In genomic region chr9:108552459-108553040, GRCh38 we compare ENCODE assay signal across 12 cellular contexts.
DNase-seq lines count a peak whose midpoint lies in the region; ATAC-seq and TF ChIP-seq lines count a peak whose summit lies in the region.
"Had no signal": no experiment of that assay in that cellular context is flagged by ENCODE, and none has a peak within 500 bp of the region (broad histone marks: within the 10 kb centered on the region; RNA-seq: fewer than 3 reads in every experiment).

No MANE protein-coding gene starts in this region.

- H3K27ac ChIP-seq in colonic mucosa (no peak overlapping the region), trophoblast cell (ENCODE audit: low read depth, low read length) (no peak overlapping the region)

- H4K91ac ChIP-seq in trophoblast cell (ENCODE audit: low read depth, low read length) = no peak overlapping the region

- H2BK120ac ChIP-seq in trophoblast cell (ENCODE audit: insufficient read depth, low read length, poor library complexity) = no peak overlapping the region

- no peaks in the 10 kb centered on the region for H3K27me3 ChIP-seq in colonic mucosa
- no peaks in the 10 kb centered on the region for H3K27me3 ChIP-seq in trophoblast cell (ENCODE audit: insufficient read depth, low read length)

- H2BK12ac ChIP-seq in trophoblast cell (ENCODE audit: low read length) = no peak overlapping the region

- H3K4me2 ChIP-seq in trophoblast cell (ENCODE audit: low read length) = no peak overlapping the region

- H3K23ac ChIP-seq in trophoblast cell (ENCODE audit: low read length) = no peak overlapping the region

- no peak overlapping the region for H2BK5ac ChIP-seq in trophoblast cell (ENCODE audit: low read depth, low read length, poor library complexity)

- H3K4me3 ChIP-seq in colonic mucosa = no peak overlapping the region
- H3K4me3 ChIP-seq in trophoblast cell (ENCODE audit: low read depth, low read length) = no peak overlapping the region

- peak; percentile 45; the same call in 1 of the 2 replicates for TF ChIP-seq EP300 in Ishikawa (IDR thresholded peaks at IDR 0.05; ENCODE audit: borderline replicate concordance)

- H3K4me1 ChIP-seq in colonic mucosa = no peaks in the 10 kb centered on the region
- no peaks in the 10 kb centered on the region for H3K4me1 ChIP-seq in trophoblast cell (ENCODE audit: control insufficient read depth in 1 of 2, insufficient read depth in 2 of 2, low read length in 2 of 2)

- H4K8ac ChIP-seq in trophoblast cell (ENCODE audit: low read depth, low read length) = no peak overlapping the region

- TF ChIP-seq RAD21 in Ishikawa (IDR thresholded peaks at IDR 0.05; ENCODE audit: low read depth) = no peak

- no peak overlapping the region for H2AK5ac ChIP-seq in trophoblast cell (ENCODE audit: low read length)

- H3K36me3 ChIP-seq in colonic mucosa (no peaks in the 10 kb centered on the region), trophoblast cell (ENCODE audit: control insufficient read depth in 1 of 2, insufficient read depth in 2 of 2, low read length in 2 of 2) (no peaks in the 10 kb centered on the region)

- TF ChIP-seq CTCF in colonic mucosa (IDR thresholded peaks at IDR 0.05) = no peak

- H3K9me3 ChIP-seq in colonic mucosa (no peaks in the 10 kb centered on the region), trophoblast cell (ENCODE audit: insufficient read depth, low read depth, low read length) (no peaks in the 10 kb centered on the region)

- no peak overlapping the region for H4K12ac ChIP-seq in trophoblast cell (ENCODE audit: low read depth, low read length)

- peak; percentile 39 for DNase-seq in ELR (ENCODE audit: low read depth)
- peak; percentile 41 for DNase-seq in colonic mucosa
- peak; percentile 47 to 52 for DNase-seq in trophoblast cell
- DNase-seq in AML-193 (lab: John Stamatoyannopoulos, UW) = no peak
- no peak for DNase-seq in C1 segment of cervical spinal cord (lab: John Stamatoyannopoulos, UW)
- no peak for DNase-seq in COLO829 (ENCODE audit: low spot score)
- DNase-seq: activated T-cell treated with anti-CD3 and anti-CD28 coated beads, Interleukin-2, amount 50 U/mL, for 24 hours; effector memory CD4-positive, alpha-beta T cell; NCI-H1092 treated with DMSO at 0.1 percent for 48 hours had no signal

- no peak for ATAC-seq in GM21423 (IDR thresholded peaks at IDR 0.05; ENCODE audit: unreplicated experiment)
- ATAC-seq: activated CD4-positive, CD25-positive, alpha-beta regulatory T cell treated with anti-CD3 and anti-CD28 coated beads, Interleukin-2, amount 50 U/mL, for 24 hours had no signal

- H3K9ac ChIP-seq in colonic mucosa (ENCODE audit: low read depth in 2 of 2, low read length in 2 of 2) = no peak overlapping the region
- no peak overlapping the region for H3K9ac ChIP-seq in trophoblast cell (ENCODE audit: low read length)

- no peak overlapping the region for H3K14ac ChIP-seq in trophoblast cell (ENCODE audit: low read length)

- H3K79me2 ChIP-seq in trophoblast cell (ENCODE audit: control insufficient read depth, insufficient read depth, low read length, poor library complexity) = no peaks in the 10 kb centered on the region

- H3K4ac ChIP-seq in trophoblast cell (ENCODE audit: low read depth, low read length) = no peak overlapping the region

- H3K79me1 ChIP-seq in trophoblast cell (ENCODE audit: low read length) = no peaks in the 10 kb centered on the region

- no peak overlapping the region for H3K18ac ChIP-seq in trophoblast cell (ENCODE audit: low read length)

- intact Hi-C loops in colonic mucosa (cut with DNase I) = no loop called here

- no CpG with 5 or more reads among the region's 7 CpGs for WGBS in trophoblast cell (ENCODE audit: extremely low coverage, insufficient coverage, insufficient read length)

- no peak overlapping the region for H2AFZ ChIP-seq in trophoblast cell (ENCODE audit: insufficient read depth, low read length, poor library complexity)

TF ChIP-seq in Ishikawa, 13 proteins besides CTCF, POLR2A, EP300 and RAD21:
- peak; percentile 79 for TF ChIP-seq NFIC (IDR thresholded peaks at IDR 0.05)
- peak; percentile 68 for TF ChIP-seq MAX (IDR thresholded peaks at IDR 0.05)
- TF ChIP-seq TEAD4 (IDR thresholded peaks at IDR 0.05) = 0 out of 2 replicates have a peak, but pooled peaks have one; percentile 7
- TF ChIP-seq TCF12 (IDR thresholded peaks at IDR 0.05; ENCODE audit: low read depth) = peak; percentile 50; the same call in 1 of the 2 replicates
- no peak for TF ChIP-seq YY1 (IDR thresholded peaks at IDR 0.05; ENCODE audit: low read depth)
- TF ChIP-seq USF1 (IDR thresholded peaks at IDR 0.05) = no peak
- peak; percentile 80 for TF ChIP-seq EGR1 (IDR thresholded peaks at IDR 0.05)

Comparison
In these comparisons a context has a peak if more than half of its experiments do, and no peak if none do; other contexts are left out.
1. DNase-seq: peak in ELR (single experiment), colonic mucosa (single experiment) and trophoblast cell (2 of 2); none in AML-193 (0 of 2), C1 segment of cervical spinal cord (0 of 14) and COLO829 (single experiment).